Comparison of ENCODE assay signal across 21 cellular contexts in the genomic region with DNA sequence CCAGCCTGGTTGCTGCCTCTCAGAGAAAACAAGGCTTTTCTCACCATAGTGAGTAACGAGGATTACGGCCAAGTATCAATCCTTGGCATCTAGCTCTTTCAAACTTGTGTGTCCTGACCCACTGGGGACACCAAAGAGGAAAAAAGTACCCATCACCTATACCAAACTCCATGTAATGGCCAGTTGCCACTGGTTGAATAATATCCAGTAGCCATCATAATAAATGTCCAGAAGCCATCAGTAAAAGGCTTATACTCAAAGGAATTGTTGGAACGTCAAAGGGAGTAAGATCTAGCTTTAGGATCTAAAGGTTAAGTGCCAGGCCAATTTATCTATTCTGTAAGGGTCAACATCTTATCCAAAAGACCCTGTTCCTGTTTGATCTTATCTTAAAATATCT.
"Had no signal": no experiment of that assay in that cellular context is flagged by ENCODE, and none has a peak within 500 bp of the region (broad histone marks: within the 10 kb centered on the region; RNA-seq: fewer than 3 reads in every experiment).

No MANE protein-coding gene starts in this region.

- ATAC-seq: effector memory CD8-positive, alpha-beta T cell; gastrocnemius medialis; left lung; lower lobe of right lung; mucosa of descending colon had no signal

- H3K36me3 ChIP-seq: colonic mucosa had no signal

- H3K4me3 ChIP-seq: colonic mucosa, esophagus squamous epithelium, gastrocnemius medialis, heart right ventricle, left lung, lower lobe of right lung, mucosa of descending colon had no signal

- H3K27ac ChIP-seq: colonic mucosa, epithelial cell of prostate, esophagus squamous epithelium, gastrocnemius medialis, heart right ventricle, left lung, lower lobe of right lung had no signal

- H3K27me3 ChIP-seq: colonic mucosa, esophagus squamous epithelium, gastrocnemius medialis, left lung had no signal

- DNase-seq: colonic mucosa; cortex of kidney; effector CD8-positive, alpha-beta T cell; effector memory CD8-positive, alpha-beta T cell; endodermal cell; erythroblast; esophagus squamous epithelium; foreskin fibroblast; foreskin melanocyte; glutamatergic neuron; left lung; lower lobe of right lung; mesenchymal stem cell; mucosa of descending colon; naive B cell had no signal

- H3K4me1 ChIP-seq: colonic mucosa, left lung, lower lobe of right lung had no signal

- H3K9me3 ChIP-seq: colonic mucosa had no signal

- FAIRE-seq: endometrium, islet of Langerhans, keratinocyte had no signal
